ENCODE assay signal across 1 cellular context in the genomic region with DNA sequence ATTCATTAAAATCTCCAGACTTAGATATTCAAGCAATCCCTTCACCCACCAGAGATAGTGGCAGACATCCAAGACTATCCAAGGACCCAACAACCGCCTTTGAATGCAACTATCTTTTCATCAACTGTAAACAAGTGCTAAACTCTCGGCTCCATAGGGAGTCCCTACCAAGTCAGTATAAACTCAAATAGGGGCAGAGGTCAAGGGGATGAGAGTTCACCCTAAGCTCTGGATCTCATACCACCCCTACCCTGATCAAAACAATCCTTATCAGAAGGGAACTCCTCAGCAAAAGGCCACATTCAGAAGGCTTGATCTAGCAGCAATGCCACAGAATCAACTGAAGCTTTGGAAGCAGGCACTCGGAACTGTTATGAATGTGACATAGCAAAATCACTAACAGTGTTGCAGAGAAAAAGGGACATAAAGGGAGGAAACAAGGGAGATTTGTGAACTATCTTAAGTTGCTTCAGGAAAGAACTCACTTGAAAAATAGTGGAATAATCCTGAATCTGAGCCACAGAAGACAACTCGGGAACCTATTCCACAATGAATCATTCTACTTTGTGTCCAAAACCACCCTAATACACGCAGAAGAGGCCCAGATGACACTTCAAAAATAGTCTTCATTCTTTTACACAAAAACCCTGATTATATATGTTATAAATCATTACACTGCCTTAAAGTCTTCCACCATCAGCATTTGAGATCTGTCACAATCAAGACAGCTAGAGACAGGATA.
TF ChIP-seq lines count a peak whose summit lies in the region.

No MANE protein-coding gene starts in this region.

TF ChIP-seq in HEK293, 187 proteins besides CTCF, POLR2A, EP300 and RAD21 (continued from another document):
- TF ChIP-seq, protein P1, sequence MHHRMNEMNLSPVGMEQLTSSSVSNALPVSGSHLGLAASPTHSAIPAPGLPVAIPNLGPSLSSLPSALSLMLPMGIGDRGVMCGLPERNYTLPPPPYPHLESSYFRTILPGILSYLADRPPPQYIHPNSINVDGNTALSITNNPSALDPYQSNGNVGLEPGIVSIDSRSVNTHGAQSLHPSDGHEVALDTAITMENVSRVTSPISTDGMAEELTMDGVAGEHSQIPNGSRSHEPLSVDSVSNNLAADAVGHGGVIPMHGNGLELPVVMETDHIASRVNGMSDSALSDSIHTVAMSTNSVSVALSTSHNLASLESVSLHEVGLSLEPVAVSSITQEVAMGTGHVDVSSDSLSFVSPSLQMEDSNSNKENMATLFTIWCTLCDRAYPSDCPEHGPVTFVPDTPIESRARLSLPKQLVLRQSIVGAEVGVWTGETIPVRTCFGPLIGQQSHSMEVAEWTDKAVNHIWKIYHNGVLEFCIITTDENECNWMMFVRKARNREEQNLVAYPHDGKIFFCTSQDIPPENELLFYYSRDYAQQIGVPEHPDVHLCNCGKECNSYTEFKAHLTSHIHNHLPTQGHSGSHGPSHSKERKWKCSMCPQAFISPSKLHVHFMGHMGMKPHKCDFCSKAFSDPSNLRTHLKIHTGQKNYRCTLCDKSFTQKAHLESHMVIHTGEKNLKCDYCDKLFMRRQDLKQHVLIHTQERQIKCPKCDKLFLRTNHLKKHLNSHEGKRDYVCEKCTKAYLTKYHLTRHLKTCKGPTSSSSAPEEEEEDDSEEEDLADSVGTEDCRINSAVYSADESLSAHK (tag by site-specific recombination; IDR thresholded peaks at IDR 0.05) = 0 out of 2 replicates have a peak, but pooled peaks have one; percentile 23
- no peak for TF ChIP-seq ZNF785 (tag by site-specific recombination; IDR thresholded peaks at IDR 0.05)
- TF ChIP-seq ZNF433 (tag by site-specific recombination; IDR thresholded peaks at IDR 0.05; ENCODE audit: low read depth) = no peak
- TF ChIP-seq, protein P2, sequence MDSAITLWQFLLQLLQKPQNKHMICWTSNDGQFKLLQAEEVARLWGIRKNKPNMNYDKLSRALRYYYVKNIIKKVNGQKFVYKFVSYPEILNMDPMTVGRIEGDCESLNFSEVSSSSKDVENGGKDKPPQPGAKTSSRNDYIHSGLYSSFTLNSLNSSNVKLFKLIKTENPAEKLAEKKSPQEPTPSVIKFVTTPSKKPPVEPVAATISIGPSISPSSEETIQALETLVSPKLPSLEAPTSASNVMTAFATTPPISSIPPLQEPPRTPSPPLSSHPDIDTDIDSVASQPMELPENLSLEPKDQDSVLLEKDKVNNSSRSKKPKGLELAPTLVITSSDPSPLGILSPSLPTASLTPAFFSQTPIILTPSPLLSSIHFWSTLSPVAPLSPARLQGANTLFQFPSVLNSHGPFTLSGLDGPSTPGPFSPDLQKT (IDR thresholded peaks at IDR 0.05; ENCODE audit: borderline replicate concordance, low read depth, low read length) = no peak
- TF ChIP-seq, protein P3, sequence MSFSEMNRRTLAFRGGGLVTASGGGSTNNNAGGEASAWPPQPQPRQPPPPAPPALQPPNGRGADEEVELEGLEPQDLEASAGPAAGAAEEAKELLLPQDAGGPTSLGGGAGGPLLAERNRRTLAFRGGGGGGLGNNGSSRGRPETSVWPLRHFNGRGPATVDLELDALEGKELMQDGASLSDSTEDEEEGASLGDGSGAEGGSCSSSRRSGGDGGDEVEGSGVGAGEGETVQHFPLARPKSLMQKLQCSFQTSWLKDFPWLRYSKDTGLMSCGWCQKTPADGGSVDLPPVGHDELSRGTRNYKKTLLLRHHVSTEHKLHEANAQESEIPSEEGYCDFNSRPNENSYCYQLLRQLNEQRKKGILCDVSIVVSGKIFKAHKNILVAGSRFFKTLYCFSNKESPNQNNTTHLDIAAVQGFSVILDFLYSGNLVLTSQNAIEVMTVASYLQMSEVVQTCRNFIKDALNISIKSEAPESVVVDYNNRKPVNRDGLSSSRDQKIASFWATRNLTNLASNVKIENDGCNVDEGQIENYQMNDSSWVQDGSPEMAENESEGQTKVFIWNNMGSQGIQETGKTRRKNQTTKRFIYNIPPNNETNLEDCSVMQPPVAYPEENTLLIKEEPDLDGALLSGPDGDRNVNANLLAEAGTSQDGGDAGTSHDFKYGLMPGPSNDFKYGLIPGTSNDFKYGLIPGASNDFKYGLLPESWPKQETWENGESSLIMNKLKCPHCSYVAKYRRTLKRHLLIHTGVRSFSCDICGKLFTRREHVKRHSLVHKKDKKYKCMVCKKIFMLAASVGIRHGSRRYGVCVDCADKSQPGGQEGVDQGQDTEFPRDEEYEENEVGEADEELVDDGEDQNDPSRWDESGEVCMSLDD (tag by site-specific recombination; IDR thresholded peaks at IDR 0.05) = no peak
- no peak for TF ChIP-seq MYNN (tag by site-specific recombination; IDR thresholded peaks at IDR 0.05; ENCODE audit: borderline replicate concordance)
- peak; percentile 81 for TF ChIP-seq OSR2 (tag by site-specific recombination; IDR thresholded peaks at IDR 0.05)
- TF ChIP-seq ZBTB21 (tag by site-specific recombination; IDR thresholded peaks at IDR 0.05) = no peak
- TF ChIP-seq ZNF292 (tag by site-specific recombination; IDR thresholded peaks at IDR 0.05; ENCODE audit: borderline replicate concordance, low read depth) = no peak
- TF ChIP-seq, protein P4, sequence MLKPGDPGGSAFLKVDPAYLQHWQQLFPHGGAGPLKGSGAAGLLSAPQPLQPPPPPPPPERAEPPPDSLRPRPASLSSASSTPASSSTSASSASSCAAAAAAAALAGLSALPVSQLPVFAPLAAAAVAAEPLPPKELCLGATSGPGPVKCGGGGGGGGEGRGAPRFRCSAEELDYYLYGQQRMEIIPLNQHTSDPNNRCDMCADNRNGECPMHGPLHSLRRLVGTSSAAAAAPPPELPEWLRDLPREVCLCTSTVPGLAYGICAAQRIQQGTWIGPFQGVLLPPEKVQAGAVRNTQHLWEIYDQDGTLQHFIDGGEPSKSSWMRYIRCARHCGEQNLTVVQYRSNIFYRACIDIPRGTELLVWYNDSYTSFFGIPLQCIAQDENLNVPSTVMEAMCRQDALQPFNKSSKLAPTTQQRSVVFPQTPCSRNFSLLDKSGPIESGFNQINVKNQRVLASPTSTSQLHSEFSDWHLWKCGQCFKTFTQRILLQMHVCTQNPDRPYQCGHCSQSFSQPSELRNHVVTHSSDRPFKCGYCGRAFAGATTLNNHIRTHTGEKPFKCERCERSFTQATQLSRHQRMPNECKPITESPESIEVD (tag by site-specific recombination; IDR thresholded peaks at IDR 0.05) = peak; percentile 84
- 0 out of 2 replicates have a peak, but pooled peaks have one; percentile 44 for TF ChIP-seq MZF1 (tag by site-specific recombination; IDR thresholded peaks at IDR 0.05; ENCODE audit: borderline replicate concordance)
- TF ChIP-seq ZNF747 (tag by site-specific recombination; IDR thresholded peaks at IDR 0.05) = no peak
- TF ChIP-seq, protein P5, sequence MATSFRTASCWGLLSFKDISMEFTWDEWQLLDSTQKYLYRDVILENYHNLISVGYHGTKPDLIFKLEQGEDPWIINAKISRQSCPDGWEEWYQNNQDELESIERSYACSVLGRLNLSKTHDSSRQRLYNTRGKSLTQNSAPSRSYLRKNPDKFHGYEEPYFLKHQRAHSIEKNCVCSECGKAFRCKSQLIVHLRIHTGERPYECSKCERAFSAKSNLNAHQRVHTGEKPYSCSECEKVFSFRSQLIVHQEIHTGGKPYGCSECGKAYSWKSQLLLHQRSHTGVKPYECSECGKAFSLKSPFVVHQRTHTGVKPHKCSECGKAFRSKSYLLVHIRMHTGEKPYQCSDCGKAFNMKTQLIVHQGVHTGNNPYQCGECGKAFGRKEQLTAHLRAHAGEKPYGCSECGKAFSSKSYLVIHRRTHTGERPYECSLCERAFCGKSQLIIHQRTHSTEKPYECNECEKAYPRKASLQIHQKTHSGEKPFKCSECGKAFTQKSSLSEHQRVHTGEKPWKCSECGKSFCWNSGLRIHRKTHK (tag by site-specific recombination; IDR thresholded peaks at IDR 0.05) = no peak
- TF ChIP-seq, protein P6, sequence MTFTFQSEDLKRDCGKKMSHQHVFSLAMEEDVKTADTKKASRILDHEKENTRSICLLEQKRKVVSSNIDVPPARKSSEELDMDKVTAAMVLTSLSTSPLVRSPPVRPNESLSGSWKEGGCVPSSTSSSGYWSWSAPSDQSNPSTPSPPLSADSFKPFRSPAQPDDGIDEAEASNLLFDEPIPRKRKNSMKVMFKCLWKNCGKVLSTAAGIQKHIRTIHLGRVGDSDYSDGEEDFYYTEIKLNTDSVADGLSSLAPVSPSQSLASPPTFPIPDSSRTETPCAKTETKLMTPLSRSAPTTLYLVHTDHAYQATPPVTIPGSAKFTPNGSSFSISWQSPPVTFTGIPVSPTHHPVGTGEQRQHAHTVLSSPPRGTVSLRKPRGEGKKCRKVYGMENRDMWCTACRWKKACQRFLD (tag by site-specific recombination; IDR thresholded peaks at IDR 0.05) = no peak
- TF ChIP-seq HOXD13 (CRISPR knock-in tag; IDR thresholded peaks at IDR 0.05; ENCODE audit: borderline replicate concordance) = no peak
- TF ChIP-seq ZNF514 (tag by site-specific recombination; IDR thresholded peaks at IDR 0.05) = no peak
- no peak for TF ChIP-seq ZIC2 (tag by site-specific recombination; IDR thresholded peaks at IDR 0.05)
- no peak for TF ChIP-seq YY2 (tag by site-specific recombination; IDR thresholded peaks at IDR 0.05)
- no peak for TF ChIP-seq ZNF341 (tag by site-specific recombination; IDR thresholded peaks at IDR 0.05; ENCODE audit: low read depth)
